Comparison of ENCODE assay signal across 1 cellular context in the genomic region with DNA sequence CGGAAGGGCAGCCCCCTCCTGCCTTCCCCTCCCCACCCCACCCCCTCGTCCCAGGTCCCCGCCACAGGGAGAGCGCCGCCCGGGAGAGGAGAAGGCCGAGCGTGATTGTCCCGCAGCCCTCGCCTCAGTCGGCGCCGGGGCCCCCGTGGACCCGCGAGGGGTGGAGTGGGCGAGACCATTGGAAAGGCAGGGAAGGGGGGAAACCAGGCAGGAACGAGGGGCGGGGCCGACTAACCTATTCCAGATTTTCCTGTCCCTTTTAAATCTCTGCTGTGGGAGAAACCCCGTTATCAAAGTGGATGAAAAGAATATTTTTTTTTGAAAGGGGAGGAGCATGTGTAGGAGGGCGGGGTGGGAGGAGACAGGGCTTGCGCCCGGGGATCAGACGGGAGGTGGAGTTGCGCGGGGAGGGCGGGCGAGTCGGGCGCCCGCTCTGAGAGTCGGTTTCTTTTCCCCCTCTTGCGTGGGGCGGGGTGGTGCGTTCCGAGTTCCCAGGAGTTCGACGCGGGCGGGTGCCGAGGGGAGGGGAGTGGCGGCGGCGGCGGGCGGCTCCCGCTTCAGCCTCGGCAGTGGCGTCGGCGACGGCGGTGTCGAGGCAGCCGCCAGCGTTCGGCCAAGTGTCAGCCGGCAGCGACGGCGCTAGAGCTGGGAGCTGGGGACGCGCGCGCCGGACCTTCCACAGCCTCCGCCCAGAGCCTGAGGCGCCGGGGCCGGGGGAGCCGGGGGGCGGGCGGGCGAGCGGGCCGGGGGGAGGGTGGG.
TF ChIP-seq lines count a peak whose summit lies in the region.

A gene with protein sequence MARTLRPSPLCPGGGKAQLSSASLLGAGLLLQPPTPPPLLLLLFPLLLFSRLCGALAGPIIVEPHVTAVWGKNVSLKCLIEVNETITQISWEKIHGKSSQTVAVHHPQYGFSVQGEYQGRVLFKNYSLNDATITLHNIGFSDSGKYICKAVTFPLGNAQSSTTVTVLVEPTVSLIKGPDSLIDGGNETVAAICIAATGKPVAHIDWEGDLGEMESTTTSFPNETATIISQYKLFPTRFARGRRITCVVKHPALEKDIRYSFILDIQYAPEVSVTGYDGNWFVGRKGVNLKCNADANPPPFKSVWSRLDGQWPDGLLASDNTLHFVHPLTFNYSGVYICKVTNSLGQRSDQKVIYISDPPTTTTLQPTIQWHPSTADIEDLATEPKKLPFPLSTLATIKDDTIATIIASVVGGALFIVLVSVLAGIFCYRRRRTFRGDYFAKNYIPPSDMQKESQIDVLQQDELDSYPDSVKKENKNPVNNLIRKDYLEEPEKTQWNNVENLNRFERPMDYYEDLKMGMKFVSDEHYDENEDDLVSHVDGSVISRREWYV (plus strand): TSS at position 560 of the 759 bp plus-strand sequence. CDS start 202 bp downstream, outside the sequence.

TF ChIP-seq in K562, 482 proteins besides CTCF, POLR2A, EP300 and RAD21 (continued from another document):
- TF ChIP-seq, protein P1, sequence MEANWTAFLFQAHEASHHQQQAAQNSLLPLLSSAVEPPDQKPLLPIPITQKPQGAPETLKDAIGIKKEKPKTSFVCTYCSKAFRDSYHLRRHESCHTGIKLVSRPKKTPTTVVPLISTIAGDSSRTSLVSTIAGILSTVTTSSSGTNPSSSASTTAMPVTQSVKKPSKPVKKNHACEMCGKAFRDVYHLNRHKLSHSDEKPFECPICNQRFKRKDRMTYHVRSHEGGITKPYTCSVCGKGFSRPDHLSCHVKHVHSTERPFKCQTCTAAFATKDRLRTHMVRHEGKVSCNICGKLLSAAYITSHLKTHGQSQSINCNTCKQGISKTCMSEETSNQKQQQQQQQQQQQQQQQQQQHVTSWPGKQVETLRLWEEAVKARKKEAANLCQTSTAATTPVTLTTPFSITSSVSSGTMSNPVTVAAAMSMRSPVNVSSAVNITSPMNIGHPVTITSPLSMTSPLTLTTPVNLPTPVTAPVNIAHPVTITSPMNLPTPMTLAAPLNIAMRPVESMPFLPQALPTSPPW (CRISPR knock-in tag; IDR thresholded peaks at IDR 0.05) = peak; percentile 61
- TF ChIP-seq ZC3H8 (IDR thresholded peaks at IDR 0.05) (no peak), ZNF239 (CRISPR knock-in tag; IDR thresholded peaks at IDR 0.05) (no peak), DIDO1 (tag; IDR thresholded peaks at IDR 0.05; ENCODE audit: low read depth) (no peak), HDAC2 (IDR thresholded peaks at IDR 0.05) (no peak), RFX5 (IDR thresholded peaks at IDR 0.05; ENCODE audit: low read depth, low read length) (no peak), ZNF551 (CRISPR knock-in tag; IDR thresholded peaks at IDR 0.05) (no peak), SPI1 (IDR thresholded peaks at IDR 0.05; ENCODE audit: borderline replicate concordance, low read depth, low read length) (no peak), ZNF316 (IDR thresholded peaks at IDR 0.05) (no peak), FOXK2 (conservative IDR thresholded peaks at IDR 0.05 in 1 of 2, IDR thresholded peaks at IDR 0.05 in 1 of 2; ENCODE audit: low read depth in 2 of 2) (peak in 1 of 2 experiments; percentile 44; a peak in 1 of 4 replicates), PTTG1 (tag; IDR thresholded peaks at IDR 0.05; ENCODE audit: low read depth) (no peak), TAF9B (IDR thresholded peaks at IDR 0.05; ENCODE audit: partially characterized antibody) (no peak), MAFF (IDR thresholded peaks at IDR 0.05; ENCODE audit: low read length) (no peak), NONO (IDR thresholded peaks at IDR 0.05; ENCODE audit: low read depth in 2 of 2, low read length in 1 of 2) (0 out of 4 replicates have a peak, but pooled peaks of 1 of the 2 experiments have one; percentile 30), FOXJ2 (tag; IDR thresholded peaks at IDR 0.05) (no peak), SMARCE1 (IDR thresholded peaks at IDR 0.05) (no peak), PCBP2 (IDR thresholded peaks at IDR 0.05; ENCODE audit: low read depth, low read length, poor library complexity, severe bottlenecking) (no peak), HSF4 (CRISPR knock-in tag; IDR thresholded peaks at IDR 0.05; ENCODE audit: borderline replicate concordance) (no peak), SOX6 (IDR thresholded peaks at IDR 0.05) (no peak), RB1 (IDR thresholded peaks at IDR 0.05; ENCODE audit: low read depth) (no peak), ATF7 (IDR thresholded peaks at IDR 0.05) (peak; percentile 88), SNIP1 (IDR thresholded peaks at IDR 0.05; ENCODE audit: low read depth) (no peak), ZNF766 (CRISPR knock-in tag; conservative IDR thresholded peaks at IDR 0.05) (no peak), PRPF4 (IDR thresholded peaks at IDR 0.05; ENCODE audit: insufficient read depth, low read depth, low read length, poor library complexity, severe bottlenecking) (no peak), KAT2B (IDR thresholded peaks at IDR 0.05; ENCODE audit: low read depth, low read length) (no peak), MAFG (tag; conservative IDR thresholded peaks at IDR 0.05) (no peak), LEF1 (IDR thresholded peaks at IDR 0.05) (no peak), PML (IDR thresholded peaks at IDR 0.05; ENCODE audit: low read length) (no peak), CBX1 (IDR thresholded peaks at IDR 0.05; ENCODE audit: low read depth) (no peak)
- TF ChIP-seq, protein P2, sequence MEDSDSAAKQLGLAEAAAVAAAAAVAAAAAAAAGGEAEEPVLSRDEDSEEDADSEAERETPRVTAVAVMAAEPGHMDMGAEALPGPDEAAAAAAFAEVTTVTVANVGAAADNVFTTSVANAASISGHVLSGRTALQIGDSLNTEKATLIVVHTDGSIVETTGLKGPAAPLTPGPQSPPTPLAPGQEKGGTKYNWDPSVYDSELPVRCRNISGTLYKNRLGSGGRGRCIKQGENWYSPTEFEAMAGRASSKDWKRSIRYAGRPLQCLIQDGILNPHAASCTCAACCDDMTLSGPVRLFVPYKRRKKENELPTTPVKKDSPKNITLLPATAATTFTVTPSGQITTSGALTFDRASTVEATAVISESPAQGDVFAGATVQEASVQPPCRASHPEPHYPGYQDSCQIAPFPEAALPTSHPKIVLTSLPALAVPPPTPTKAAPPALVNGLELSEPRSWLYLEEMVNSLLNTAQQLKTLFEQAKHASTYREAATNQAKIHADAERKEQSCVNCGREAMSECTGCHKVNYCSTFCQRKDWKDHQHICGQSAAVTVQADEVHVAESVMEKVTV (CRISPR knock-in tag; IDR thresholded peaks at IDR 0.05) = no peak
- TF ChIP-seq, protein P3, sequence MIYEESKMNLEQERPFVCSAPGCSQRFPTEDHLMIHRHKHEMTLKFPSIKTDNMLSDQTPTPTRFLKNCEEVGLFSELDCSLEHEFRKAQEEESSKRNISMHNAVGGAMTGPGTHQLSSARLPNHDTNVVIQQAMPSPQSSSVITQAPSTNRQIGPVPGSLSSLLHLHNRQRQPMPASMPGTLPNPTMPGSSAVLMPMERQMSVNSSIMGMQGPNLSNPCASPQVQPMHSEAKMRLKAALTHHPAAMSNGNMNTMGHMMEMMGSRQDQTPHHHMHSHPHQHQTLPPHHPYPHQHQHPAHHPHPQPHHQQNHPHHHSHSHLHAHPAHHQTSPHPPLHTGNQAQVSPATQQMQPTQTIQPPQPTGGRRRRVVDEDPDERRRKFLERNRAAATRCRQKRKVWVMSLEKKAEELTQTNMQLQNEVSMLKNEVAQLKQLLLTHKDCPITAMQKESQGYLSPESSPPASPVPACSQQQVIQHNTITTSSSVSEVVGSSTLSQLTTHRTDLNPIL (CRISPR knock-in tag; IDR thresholded peaks at IDR 0.05) = no peak
- TF ChIP-seq, protein P4, sequence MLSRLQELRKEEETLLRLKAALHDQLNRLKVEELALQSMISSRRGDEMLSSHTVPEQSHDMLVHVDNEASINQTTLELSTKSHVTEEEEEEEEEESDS (CRISPR knock-in tag; IDR thresholded peaks at IDR 0.05) = no peak
- TF ChIP-seq, protein P5, sequence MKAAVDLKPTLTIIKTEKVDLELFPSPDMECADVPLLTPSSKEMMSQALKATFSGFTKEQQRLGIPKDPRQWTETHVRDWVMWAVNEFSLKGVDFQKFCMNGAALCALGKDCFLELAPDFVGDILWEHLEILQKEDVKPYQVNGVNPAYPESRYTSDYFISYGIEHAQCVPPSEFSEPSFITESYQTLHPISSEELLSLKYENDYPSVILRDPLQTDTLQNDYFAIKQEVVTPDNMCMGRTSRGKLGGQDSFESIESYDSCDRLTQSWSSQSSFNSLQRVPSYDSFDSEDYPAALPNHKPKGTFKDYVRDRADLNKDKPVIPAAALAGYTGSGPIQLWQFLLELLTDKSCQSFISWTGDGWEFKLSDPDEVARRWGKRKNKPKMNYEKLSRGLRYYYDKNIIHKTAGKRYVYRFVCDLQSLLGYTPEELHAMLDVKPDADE (conservative IDR thresholded peaks at IDR 0.05; ENCODE audit: control insufficient read depth, low read depth, low read length) = no peak
- TF ChIP-seq, protein P6, sequence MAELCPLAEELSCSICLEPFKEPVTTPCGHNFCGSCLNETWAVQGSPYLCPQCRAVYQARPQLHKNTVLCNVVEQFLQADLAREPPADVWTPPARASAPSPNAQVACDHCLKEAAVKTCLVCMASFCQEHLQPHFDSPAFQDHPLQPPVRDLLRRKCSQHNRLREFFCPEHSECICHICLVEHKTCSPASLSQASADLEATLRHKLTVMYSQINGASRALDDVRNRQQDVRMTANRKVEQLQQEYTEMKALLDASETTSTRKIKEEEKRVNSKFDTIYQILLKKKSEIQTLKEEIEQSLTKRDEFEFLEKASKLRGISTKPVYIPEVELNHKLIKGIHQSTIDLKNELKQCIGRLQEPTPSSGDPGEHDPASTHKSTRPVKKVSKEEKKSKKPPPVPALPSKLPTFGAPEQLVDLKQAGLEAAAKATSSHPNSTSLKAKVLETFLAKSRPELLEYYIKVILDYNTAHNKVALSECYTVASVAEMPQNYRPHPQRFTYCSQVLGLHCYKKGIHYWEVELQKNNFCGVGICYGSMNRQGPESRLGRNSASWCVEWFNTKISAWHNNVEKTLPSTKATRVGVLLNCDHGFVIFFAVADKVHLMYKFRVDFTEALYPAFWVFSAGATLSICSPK (IDR thresholded peaks at IDR 0.05; ENCODE audit: borderline replicate concordance) = no peak
- TF ChIP-seq, protein P7, sequence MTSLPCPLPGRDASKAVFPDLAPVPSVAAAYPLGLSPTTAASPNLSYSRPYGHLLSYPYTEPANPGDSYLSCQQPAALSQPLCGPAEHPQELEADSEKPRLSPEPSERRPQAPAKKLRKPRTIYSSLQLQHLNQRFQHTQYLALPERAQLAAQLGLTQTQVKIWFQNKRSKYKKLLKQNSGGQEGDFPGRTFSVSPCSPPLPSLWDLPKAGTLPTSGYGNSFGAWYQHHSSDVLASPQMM (CRISPR knock-in tag; IDR thresholded peaks at IDR 0.05) = no peak
- TF ChIP-seq, protein P8, sequence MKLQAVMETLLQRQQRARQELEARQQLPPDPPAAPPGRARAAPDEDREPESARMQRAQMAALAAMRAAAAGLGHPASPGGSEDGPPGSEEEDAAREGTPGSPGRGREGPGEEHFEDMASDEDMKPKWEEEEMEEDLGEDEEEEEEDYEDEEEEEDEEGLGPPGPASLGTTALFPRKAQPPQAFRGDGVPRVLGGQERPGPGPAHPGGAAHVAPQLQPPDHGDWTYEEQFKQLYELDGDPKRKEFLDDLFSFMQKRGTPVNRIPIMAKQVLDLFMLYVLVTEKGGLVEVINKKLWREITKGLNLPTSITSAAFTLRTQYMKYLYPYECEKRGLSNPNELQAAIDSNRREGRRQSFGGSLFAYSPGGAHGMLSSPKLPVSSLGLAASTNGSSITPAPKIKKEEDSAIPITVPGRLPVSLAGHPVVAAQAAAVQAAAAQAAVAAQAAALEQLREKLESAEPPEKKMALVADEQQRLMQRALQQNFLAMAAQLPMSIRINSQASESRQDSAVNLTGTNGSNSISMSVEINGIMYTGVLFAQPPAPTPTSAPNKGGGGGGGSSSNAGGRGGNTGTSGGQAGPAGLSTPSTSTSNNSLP (IDR thresholded peaks at IDR 0.05; ENCODE audit: borderline replicate concordance, low read depth, low read length) = no peak
